In the genomic region with DNA sequence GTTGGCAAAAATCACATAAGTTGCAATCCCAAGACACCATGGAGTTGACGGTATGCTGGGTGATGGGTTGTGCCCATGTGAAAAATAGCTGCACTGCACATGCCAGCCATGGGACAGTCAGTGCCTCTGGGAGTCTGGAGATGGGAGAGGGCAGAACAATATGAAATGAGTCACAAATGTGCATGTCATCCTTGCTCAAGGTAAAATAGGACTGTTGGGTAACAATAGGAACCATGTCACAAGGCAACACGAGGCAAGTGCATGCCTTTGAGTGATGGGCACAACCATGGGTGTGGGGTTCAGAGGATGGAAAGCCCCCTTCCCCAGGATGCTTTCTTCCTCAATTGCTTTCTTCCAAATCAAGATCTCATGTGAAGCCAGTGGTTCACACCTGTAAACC, we compare ENCODE assay signal across 1 cellular context.
TF ChIP-seq lines count a peak whose summit lies in the region.

No MANE protein-coding gene starts in this region.

TF ChIP-seq in HepG2, 621 proteins besides CTCF, POLR2A, EP300 and RAD21 (continued from another document and continues in another):
- no peak for TF ChIP-seq ZKSCAN1 (IDR thresholded peaks at IDR 0.05; ENCODE audit: low read length)
- no peak for TF ChIP-seq TBX2 (CRISPR knock-in tag; IDR thresholded peaks at IDR 0.05; ENCODE audit: borderline replicate concordance)
- TF ChIP-seq ETV5 (CRISPR knock-in tag; IDR thresholded peaks at IDR 0.05; ENCODE audit: borderline replicate concordance): no peak
- no peak for TF ChIP-seq KDM1A (CRISPR knock-in tag; IDR thresholded peaks at IDR 0.05)
- no peak for TF ChIP-seq ZBTB39 (CRISPR knock-in tag; IDR thresholded peaks at IDR 0.05)
- peak; percentile 30 for TF ChIP-seq SKI (IDR thresholded peaks at IDR 0.05; ENCODE audit: partially characterized antibody)
- peak; percentile 65; the same call in 1 of the 2 replicates for TF ChIP-seq HIC2 (CRISPR knock-in tag; IDR thresholded peaks at IDR 0.05; ENCODE audit: low read depth)
- peak; percentile 40; the same call in 1 of the 2 replicates for TF ChIP-seq SMC3 (IDR thresholded peaks at IDR 0.05; ENCODE audit: low read length)
- no peak for TF ChIP-seq SOX13 (IDR thresholded peaks at IDR 0.05)
- peak in 1 of 2 experiments; percentile 86; a peak in 2 of 4 replicates for TF ChIP-seq SOX13 (CRISPR knock-in tag; conservative IDR thresholded peaks at IDR 0.05 in 1 of 2, IDR thresholded peaks at IDR 0.05 in 1 of 2)
- TF ChIP-seq ARID3A (IDR thresholded peaks at IDR 0.05; ENCODE audit: low read depth, low read length): peak; percentile 20; the same call in 1 of the 2 replicates
- TF ChIP-seq TEAD3 (CRISPR knock-in tag; optimal IDR thresholded peaks at IDR 0.05; ENCODE audit: borderline replicate concordance): peak; percentile 49
- TF ChIP-seq ELF3 (CRISPR knock-in tag; IDR thresholded peaks at IDR 0.05): peak; percentile 41; the same call in 1 of the 2 replicates
- TF ChIP-seq FOXA3 (CRISPR knock-in tag; IDR thresholded peaks at IDR 0.05): peak; percentile 53; the same call in 1 of the 2 replicates
- no peak for TF ChIP-seq ZNF616 (CRISPR knock-in tag; IDR thresholded peaks at IDR 0.05; ENCODE audit: low read depth)
- no peak for TF ChIP-seq NFIB (CRISPR knock-in tag; IDR thresholded peaks at IDR 0.05; ENCODE audit: borderline replicate concordance)
- peak; percentile 36; the same call in 1 of the 2 replicates for TF ChIP-seq HOMEZ (CRISPR knock-in tag; IDR thresholded peaks at IDR 0.05; ENCODE audit: low read depth)
- TF ChIP-seq TBL1XR1 (IDR thresholded peaks at IDR 0.05; ENCODE audit: borderline replicate concordance, low read length, partially characterized antibody): peak; percentile 25
- TF ChIP-seq, protein P1, sequence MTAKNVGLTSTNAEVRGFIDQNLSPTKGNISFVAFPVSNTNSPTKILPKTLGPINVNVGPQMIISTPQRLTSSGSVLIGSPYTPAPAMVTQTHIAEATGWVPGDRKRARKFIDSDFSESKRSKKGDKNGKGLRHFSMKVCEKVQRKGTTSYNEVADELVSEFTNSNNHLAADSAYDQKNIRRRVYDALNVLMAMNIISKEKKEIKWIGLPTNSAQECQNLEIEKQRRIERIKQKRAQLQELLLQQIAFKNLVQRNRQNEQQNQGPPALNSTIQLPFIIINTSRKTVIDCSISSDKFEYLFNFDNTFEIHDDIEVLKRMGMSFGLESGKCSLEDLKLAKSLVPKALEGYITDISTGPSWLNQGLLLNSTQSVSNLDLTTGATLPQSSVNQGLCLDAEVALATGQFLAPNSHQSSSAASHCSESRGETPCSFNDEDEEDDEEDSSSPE (CRISPR knock-in tag; IDR thresholded peaks at IDR 0.05): no peak
- TF ChIP-seq ZNF644 (CRISPR knock-in tag; IDR thresholded peaks at IDR 0.05; ENCODE audit: low read depth): peak; percentile 48; the same call in 1 of the 2 replicates
- 0 out of 2 replicates have a peak, but pooled peaks have one; percentile 18 for TF ChIP-seq CREB1 (IDR thresholded peaks at IDR 0.05)
- TF ChIP-seq CREB1 (CRISPR knock-in tag; IDR thresholded peaks at IDR 0.05): no peak
- peak; percentile 57; the same call in 1 of the 2 replicates for TF ChIP-seq CEBPG (CRISPR knock-in tag; IDR thresholded peaks at IDR 0.05)
- no peak for TF ChIP-seq ZNF260 (CRISPR knock-in tag; IDR thresholded peaks at IDR 0.05; ENCODE audit: borderline replicate concordance, low read depth)
- TF ChIP-seq, protein P2, sequence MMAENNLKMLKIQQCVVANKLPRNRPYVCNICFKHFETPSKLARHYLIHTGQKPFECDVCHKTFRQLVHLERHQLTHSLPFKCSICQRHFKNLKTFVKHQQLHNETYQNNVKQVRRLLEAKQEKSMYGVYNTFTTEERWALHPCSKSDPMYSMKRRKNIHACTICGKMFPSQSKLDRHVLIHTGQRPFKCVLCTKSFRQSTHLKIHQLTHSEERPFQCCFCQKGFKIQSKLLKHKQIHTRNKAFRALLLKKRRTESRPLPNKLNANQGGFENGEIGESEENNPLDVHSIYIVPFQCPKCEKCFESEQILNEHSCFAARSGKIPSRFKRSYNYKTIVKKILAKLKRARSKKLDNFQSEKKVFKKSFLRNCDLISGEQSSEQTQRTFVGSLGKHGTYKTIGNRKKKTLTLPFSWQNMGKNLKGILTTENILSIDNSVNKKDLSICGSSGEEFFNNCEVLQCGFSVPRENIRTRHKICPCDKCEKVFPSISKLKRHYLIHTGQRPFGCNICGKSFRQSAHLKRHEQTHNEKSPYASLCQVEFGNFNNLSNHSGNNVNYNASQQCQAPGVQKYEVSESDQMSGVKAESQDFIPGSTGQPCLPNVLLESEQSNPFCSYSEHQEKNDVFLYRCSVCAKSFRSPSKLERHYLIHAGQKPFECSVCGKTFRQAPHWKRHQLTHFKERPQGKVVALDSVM (CRISPR knock-in tag; IDR thresholded peaks at IDR 0.05): no peak
- no peak for TF ChIP-seq ZC3H13 (CRISPR knock-in tag; IDR thresholded peaks at IDR 0.05)
- TF ChIP-seq, protein P3, sequence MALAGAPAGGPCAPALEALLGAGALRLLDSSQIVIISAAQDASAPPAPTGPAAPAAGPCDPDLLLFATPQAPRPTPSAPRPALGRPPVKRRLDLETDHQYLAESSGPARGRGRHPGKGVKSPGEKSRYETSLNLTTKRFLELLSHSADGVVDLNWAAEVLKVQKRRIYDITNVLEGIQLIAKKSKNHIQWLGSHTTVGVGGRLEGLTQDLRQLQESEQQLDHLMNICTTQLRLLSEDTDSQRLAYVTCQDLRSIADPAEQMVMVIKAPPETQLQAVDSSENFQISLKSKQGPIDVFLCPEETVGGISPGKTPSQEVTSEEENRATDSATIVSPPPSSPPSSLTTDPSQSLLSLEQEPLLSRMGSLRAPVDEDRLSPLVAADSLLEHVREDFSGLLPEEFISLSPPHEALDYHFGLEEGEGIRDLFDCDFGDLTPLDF (CRISPR knock-in tag; IDR thresholded peaks at IDR 0.05): no peak
- 0 out of 2 replicates have a peak, but pooled peaks have one; percentile 21 for TF ChIP-seq IRF2 (CRISPR knock-in tag; IDR thresholded peaks at IDR 0.05)
- TF ChIP-seq NFE2L2 (IDR thresholded peaks at IDR 0.05; ENCODE audit: low read length): peak; percentile 89
- TF ChIP-seq MIXL1 (CRISPR knock-in tag; IDR thresholded peaks at IDR 0.05): no peak
- TF ChIP-seq, protein P4, sequence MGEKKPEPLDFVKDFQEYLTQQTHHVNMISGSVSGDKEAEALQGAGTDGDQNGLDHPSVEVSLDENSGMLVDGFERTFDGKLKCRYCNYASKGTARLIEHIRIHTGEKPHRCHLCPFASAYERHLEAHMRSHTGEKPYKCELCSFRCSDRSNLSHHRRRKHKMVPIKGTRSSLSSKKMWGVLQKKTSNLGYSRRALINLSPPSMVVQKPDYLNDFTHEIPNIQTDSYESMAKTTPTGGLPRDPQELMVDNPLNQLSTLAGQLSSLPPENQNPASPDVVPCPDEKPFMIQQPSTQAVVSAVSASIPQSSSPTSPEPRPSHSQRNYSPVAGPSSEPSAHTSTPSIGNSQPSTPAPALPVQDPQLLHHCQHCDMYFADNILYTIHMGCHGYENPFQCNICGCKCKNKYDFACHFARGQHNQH (CRISPR knock-in tag; IDR thresholded peaks at IDR 0.05): peak; percentile 56; the same call in 1 of the 2 replicates
- TF ChIP-seq MBNL3 (CRISPR knock-in tag; conservative IDR thresholded peaks at IDR 0.05): no peak
- TF ChIP-seq ZNF570 (CRISPR knock-in tag; IDR thresholded peaks at IDR 0.05; ENCODE audit: borderline replicate concordance): no peak
- TF ChIP-seq MLX (CRISPR knock-in tag; IDR thresholded peaks at IDR 0.05): peak; percentile 80
- no peak for TF ChIP-seq ZNF333 (CRISPR knock-in tag; IDR thresholded peaks at IDR 0.05; ENCODE audit: borderline replicate concordance)
- peak; percentile 32; the same call in 1 of the 2 replicates for TF ChIP-seq CBX5 (CRISPR knock-in tag; IDR thresholded peaks at IDR 0.05; ENCODE audit: borderline replicate concordance)
- TF ChIP-seq, protein P5, sequence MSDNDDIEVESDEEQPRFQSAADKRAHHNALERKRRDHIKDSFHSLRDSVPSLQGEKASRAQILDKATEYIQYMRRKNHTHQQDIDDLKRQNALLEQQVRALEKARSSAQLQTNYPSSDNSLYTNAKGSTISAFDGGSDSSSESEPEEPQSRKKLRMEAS (IDR thresholded peaks at IDR 0.05): peak; percentile 51; the same call in 1 of the 2 replicates
- no peak for TF ChIP-seq ZNF282 (IDR thresholded peaks at IDR 0.05; ENCODE audit: partially characterized antibody)
- no peak for TF ChIP-seq ZNF816 (CRISPR knock-in tag; IDR thresholded peaks at IDR 0.05; ENCODE audit: borderline replicate concordance)
- no peak for TF ChIP-seq ZBTB8A (CRISPR knock-in tag; IDR thresholded peaks at IDR 0.05; ENCODE audit: borderline replicate concordance, low read depth)
- peak; percentile 49 for TF ChIP-seq RARA (CRISPR knock-in tag; IDR thresholded peaks at IDR 0.05)
- TF ChIP-seq, protein P6, sequence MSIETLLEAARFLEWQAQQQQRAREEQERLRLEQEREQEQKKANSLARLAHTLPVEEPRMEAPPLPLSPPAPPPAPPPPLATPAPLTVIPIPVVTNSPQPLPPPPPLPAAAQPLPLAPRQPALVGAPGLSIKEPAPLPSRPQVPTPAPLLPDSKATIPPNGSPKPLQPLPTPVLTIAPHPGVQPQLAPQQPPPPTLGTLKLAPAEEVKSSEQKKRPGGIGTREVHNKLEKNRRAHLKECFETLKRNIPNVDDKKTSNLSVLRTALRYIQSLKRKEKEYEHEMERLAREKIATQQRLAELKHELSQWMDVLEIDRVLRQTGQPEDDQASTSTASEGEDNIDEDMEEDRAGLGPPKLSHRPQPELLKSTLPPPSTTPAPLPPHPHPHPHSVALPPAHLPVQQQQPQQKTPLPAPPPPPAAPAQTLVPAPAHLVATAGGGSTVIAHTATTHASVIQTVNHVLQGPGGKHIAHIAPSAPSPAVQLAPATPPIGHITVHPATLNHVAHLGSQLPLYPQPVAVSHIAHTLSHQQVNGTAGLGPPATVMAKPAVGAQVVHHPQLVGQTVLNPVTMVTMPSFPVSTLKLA (IDR thresholded peaks at IDR 0.05): 0 out of 2 replicates have a peak, but pooled peaks have one; percentile 32
- peak; percentile 94 for TF ChIP-seq FOSL2 (CRISPR knock-in tag; IDR thresholded peaks at IDR 0.05)
